12 cellular contexts compared by ENCODE assay signal in the genomic region with DNA sequence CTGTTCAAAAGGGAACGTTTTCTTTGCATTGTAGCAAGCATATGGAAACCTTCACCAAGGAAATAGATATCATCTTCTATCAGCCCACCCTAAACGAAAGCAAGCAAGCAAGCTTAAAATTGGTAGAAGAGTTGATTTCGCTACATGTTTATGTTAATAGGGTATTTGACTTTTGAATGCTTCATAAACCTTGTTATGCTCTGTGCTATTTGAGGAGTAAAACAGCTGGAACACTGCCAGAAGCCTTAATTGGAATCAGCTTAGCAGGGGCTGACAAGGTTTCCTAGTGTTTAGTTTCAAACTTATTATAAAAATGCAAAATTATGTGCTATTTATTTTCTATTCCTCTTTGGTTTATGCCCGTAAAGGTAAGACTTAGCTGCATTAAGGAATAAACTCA.
"Had no signal": no experiment of that assay in that cellular context is flagged by ENCODE, and none has a peak within 500 bp of the region (broad histone marks: within the 10 kb centered on the region; RNA-seq: fewer than 3 reads in every experiment).

No MANE protein-coding gene starts in this region.

- H3K27ac ChIP-seq: cardiac muscle cell, tibial nerve had no signal

- H3K4me3 ChIP-seq: cardiac muscle cell, tibial nerve had no signal

- DNase-seq: activated CD4-positive, alpha-beta T cell treated with anti-CD3 and anti-CD28 coated beads for 36 hours; activated CD4-positive, alpha-beta T cell treated with anti-CD3 and anti-CD28 coated beads, Interleukin-2, amount 50 U/mL, for 48 hours; activated T-cell treated with anti-CD3 and anti-CD28 coated beads for 4 hours; amniotic stem cell; effector memory CD8-positive, alpha-beta T cell; foreskin fibroblast; nephron progenitor cell; stimulated activated CD4-positive, alpha-beta T cell treated with anti-CD3 and anti-CD28 coated beads, Interleukin-2, amount 100 ng/mL, for 24 hours; stimulated activated naive CD8-positive, alpha-beta T cell treated with anti-CD3 and anti-CD28 coated beads, Interleukin-15, Interleukin-2, amounts not matched to agents 100 U/mL and 50 U/mL, for 24 hours; substantia nigra had no signal

- H3K27me3 ChIP-seq: cardiac muscle cell, tibial nerve had no signal

- H3K4me1 ChIP-seq: tibial nerve had no signal

- H3K9me3 ChIP-seq: tibial nerve had no signal

- H3K36me3 ChIP-seq: cardiac muscle cell, tibial nerve had no signal
